In genomic region chr19:48553676-48554384, GRCh38 we compare ENCODE assay signal across 1 cellular context.
TF ChIP-seq lines count a peak whose summit lies in the region.

No MANE protein-coding gene starts in this region.

TF ChIP-seq in K562, 482 proteins besides CTCF, POLR2A, EP300 and RAD21 (continued from another document and continues in another):
- TF ChIP-seq, protein P1, sequence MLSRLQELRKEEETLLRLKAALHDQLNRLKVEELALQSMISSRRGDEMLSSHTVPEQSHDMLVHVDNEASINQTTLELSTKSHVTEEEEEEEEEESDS (CRISPR knock-in tag; IDR thresholded peaks at IDR 0.05), result no peak
- TF ChIP-seq, protein P2, sequence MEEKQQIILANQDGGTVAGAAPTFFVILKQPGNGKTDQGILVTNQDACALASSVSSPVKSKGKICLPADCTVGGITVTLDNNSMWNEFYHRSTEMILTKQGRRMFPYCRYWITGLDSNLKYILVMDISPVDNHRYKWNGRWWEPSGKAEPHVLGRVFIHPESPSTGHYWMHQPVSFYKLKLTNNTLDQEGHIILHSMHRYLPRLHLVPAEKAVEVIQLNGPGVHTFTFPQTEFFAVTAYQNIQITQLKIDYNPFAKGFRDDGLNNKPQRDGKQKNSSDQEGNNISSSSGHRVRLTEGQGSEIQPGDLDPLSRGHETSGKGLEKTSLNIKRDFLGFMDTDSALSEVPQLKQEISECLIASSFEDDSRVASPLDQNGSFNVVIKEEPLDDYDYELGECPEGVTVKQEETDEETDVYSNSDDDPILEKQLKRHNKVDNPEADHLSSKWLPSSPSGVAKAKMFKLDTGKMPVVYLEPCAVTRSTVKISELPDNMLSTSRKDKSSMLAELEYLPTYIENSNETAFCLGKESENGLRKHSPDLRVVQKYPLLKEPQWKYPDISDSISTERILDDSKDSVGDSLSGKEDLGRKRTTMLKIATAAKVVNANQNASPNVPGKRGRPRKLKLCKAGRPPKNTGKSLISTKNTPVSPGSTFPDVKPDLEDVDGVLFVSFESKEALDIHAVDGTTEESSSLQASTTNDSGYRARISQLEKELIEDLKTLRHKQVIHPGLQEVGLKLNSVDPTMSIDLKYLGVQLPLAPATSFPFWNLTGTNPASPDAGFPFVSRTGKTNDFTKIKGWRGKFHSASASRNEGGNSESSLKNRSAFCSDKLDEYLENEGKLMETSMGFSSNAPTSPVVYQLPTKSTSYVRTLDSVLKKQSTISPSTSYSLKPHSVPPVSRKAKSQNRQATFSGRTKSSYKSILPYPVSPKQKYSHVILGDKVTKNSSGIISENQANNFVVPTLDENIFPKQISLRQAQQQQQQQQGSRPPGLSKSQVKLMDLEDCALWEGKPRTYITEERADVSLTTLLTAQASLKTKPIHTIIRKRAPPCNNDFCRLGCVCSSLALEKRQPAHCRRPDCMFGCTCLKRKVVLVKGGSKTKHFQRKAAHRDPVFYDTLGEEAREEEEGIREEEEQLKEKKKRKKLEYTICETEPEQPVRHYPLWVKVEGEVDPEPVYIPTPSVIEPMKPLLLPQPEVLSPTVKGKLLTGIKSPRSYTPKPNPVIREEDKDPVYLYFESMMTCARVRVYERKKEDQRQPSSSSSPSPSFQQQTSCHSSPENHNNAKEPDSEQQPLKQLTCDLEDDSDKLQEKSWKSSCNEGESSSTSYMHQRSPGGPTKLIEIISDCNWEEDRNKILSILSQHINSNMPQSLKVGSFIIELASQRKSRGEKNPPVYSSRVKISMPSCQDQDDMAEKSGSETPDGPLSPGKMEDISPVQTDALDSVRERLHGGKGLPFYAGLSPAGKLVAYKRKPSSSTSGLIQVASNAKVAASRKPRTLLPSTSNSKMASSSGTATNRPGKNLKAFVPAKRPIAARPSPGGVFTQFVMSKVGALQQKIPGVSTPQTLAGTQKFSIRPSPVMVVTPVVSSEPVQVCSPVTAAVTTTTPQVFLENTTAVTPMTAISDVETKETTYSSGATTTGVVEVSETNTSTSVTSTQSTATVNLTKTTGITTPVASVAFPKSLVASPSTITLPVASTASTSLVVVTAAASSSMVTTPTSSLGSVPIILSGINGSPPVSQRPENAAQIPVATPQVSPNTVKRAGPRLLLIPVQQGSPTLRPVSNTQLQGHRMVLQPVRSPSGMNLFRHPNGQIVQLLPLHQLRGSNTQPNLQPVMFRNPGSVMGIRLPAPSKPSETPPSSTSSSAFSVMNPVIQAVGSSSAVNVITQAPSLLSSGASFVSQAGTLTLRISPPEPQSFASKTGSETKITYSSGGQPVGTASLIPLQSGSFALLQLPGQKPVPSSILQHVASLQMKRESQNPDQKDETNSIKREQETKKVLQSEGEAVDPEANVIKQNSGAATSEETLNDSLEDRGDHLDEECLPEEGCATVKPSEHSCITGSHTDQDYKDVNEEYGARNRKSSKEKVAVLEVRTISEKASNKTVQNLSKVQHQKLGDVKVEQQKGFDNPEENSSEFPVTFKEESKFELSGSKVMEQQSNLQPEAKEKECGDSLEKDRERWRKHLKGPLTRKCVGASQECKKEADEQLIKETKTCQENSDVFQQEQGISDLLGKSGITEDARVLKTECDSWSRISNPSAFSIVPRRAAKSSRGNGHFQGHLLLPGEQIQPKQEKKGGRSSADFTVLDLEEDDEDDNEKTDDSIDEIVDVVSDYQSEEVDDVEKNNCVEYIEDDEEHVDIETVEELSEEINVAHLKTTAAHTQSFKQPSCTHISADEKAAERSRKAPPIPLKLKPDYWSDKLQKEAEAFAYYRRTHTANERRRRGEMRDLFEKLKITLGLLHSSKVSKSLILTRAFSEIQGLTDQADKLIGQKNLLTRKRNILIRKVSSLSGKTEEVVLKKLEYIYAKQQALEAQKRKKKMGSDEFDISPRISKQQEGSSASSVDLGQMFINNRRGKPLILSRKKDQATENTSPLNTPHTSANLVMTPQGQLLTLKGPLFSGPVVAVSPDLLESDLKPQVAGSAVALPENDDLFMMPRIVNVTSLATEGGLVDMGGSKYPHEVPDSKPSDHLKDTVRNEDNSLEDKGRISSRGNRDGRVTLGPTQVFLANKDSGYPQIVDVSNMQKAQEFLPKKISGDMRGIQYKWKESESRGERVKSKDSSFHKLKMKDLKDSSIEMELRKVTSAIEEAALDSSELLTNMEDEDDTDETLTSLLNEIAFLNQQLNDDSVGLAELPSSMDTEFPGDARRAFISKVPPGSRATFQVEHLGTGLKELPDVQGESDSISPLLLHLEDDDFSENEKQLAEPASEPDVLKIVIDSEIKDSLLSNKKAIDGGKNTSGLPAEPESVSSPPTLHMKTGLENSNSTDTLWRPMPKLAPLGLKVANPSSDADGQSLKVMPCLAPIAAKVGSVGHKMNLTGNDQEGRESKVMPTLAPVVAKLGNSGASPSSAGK (IDR thresholded peaks at IDR 0.05), result no peak
- no peak for TF ChIP-seq RBM17 (IDR thresholded peaks at IDR 0.05; ENCODE audit: borderline replicate concordance, low read depth, low read length)
- no peak for TF ChIP-seq MNT (conservative IDR thresholded peaks at IDR 0.05)
- peak; percentile 88 for TF ChIP-seq SOX6 (IDR thresholded peaks at IDR 0.05)
- no peak for TF ChIP-seq THRA (IDR thresholded peaks at IDR 0.05)
- TF ChIP-seq, protein P3, sequence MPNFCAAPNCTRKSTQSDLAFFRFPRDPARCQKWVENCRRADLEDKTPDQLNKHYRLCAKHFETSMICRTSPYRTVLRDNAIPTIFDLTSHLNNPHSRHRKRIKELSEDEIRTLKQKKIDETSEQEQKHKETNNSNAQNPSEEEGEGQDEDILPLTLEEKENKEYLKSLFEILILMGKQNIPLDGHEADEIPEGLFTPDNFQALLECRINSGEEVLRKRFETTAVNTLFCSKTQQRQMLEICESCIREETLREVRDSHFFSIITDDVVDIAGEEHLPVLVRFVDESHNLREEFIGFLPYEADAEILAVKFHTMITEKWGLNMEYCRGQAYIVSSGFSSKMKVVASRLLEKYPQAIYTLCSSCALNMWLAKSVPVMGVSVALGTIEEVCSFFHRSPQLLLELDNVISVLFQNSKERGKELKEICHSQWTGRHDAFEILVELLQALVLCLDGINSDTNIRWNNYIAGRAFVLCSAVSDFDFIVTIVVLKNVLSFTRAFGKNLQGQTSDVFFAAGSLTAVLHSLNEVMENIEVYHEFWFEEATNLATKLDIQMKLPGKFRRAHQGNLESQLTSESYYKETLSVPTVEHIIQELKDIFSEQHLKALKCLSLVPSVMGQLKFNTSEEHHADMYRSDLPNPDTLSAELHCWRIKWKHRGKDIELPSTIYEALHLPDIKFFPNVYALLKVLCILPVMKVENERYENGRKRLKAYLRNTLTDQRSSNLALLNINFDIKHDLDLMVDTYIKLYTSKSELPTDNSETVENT (CRISPR knock-in tag; IDR thresholded peaks at IDR 0.05), result no peak
- no peak for TF ChIP-seq ERF (CRISPR knock-in tag; IDR thresholded peaks at IDR 0.05)
- TF ChIP-seq, protein P4, sequence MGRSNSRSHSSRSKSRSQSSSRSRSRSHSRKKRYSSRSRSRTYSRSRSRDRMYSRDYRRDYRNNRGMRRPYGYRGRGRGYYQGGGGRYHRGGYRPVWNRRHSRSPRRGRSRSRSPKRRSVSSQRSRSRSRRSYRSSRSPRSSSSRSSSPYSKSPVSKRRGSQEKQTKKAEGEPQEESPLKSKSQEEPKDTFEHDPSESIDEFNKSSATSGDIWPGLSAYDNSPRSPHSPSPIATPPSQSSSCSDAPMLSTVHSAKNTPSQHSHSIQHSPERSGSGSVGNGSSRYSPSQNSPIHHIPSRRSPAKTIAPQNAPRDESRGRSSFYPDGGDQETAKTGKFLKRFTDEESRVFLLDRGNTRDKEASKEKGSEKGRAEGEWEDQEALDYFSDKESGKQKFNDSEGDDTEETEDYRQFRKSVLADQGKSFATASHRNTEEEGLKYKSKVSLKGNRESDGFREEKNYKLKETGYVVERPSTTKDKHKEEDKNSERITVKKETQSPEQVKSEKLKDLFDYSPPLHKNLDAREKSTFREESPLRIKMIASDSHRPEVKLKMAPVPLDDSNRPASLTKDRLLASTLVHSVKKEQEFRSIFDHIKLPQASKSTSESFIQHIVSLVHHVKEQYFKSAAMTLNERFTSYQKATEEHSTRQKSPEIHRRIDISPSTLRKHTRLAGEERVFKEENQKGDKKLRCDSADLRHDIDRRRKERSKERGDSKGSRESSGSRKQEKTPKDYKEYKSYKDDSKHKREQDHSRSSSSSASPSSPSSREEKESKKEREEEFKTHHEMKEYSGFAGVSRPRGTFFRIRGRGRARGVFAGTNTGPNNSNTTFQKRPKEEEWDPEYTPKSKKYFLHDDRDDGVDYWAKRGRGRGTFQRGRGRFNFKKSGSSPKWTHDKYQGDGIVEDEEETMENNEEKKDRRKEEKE (IDR thresholded peaks at IDR 0.05; ENCODE audit: borderline replicate concordance in 1 of 2, control insufficient read depth in 1 of 2, low read depth in 2 of 2, low read length in 1 of 2), result no peak
- TF ChIP-seq SFPQ (IDR thresholded peaks at IDR 0.05; ENCODE audit: low read depth, low read length), result no peak
- TF ChIP-seq CHAMP1 (IDR thresholded peaks at IDR 0.05), result no peak
- TF ChIP-seq MAZ (CRISPR knock-in tag; conservative IDR thresholded peaks at IDR 0.05 in 1 of 2, IDR thresholded peaks at IDR 0.05 in 1 of 2), result peak in 1 of 2 experiments; percentile 82; a peak in 2 of 4 replicates
- TF ChIP-seq ZSCAN29 (IDR thresholded peaks at IDR 0.05), result no peak
- TF ChIP-seq IRF2 (CRISPR knock-in tag; IDR thresholded peaks at IDR 0.05), result no peak
- TF ChIP-seq SMARCA4 (IDR thresholded peaks at IDR 0.05), result peak; percentile 63; the same call in 1 of the 2 replicates
- TF ChIP-seq TSHZ1 (CRISPR knock-in tag; IDR thresholded peaks at IDR 0.05), result no peak
- no peak for TF ChIP-seq NFE2L1 (tag; IDR thresholded peaks at IDR 0.05; ENCODE audit: borderline replicate concordance, low read depth)
- no peak for TF ChIP-seq TEAD1 (CRISPR knock-in tag; IDR thresholded peaks at IDR 0.05)
- no peak for TF ChIP-seq ZNF224 (CRISPR knock-in tag; IDR thresholded peaks at IDR 0.05)
- TF ChIP-seq ZNF347 (CRISPR knock-in tag; IDR thresholded peaks at IDR 0.05; ENCODE audit: low read depth), result no peak
